In genomic region chr19:31312004-31312403, GRCh38 we compare ENCODE assay signal across 11 cellular contexts. TPM values are rescaled to one million over a fixed set of nuclear protein-coding genes. Genes with fewer than 3 reads are reported as not detected.
DNase-seq lines count a peak whose midpoint lies in the region; ATAC-seq and TF ChIP-seq lines count a peak whose summit lies in the region.
"Had no signal": no experiment of that assay in that cellular context is flagged by ENCODE, and none has a peak within 500 bp of the region (broad histone marks: within the 10 kb centered on the region; RNA-seq: fewer than 3 reads in every experiment).

No MANE protein-coding gene starts in this region.

- H3K36me3 Mint-ChIP-seq in activated T-helper 1 cell treated with anti-CD3 and anti-CD28 coated beads, Interleukin-12 subunit alpha, Interleukin-12 subunit beta, Interleukin-2, Interleukin-4 antibody, amounts not matched to agents 30 ng/mL and 10 ng/mL and 1 ng/mL, durations not matched to agents 14 hours and 24 hours and 36 hours (ENCODE audit: low read depth) = no peaks in the 10 kb centered on the region
- H3K36me3 Mint-ChIP-seq: natural killer cell treated with Interleukin-12 subunit alpha and Interleukin-12 subunit beta and Interleukin-15 and Interleukin-18, amount 100 ng/mL, for 72 hours had no signal

- no peak for TF ChIP-seq CTCF in mucosa of descending colon (IDR thresholded peaks at IDR 0.05)

- peak; percentile 14 for ATAC-seq in mucosa of descending colon
- ATAC-seq: natural killer cell treated with Interleukin-12 subunit alpha and Interleukin-12 subunit beta and Interleukin-15 and Interleukin-18, amount 100 ng/mL, for 72 hours had no signal

- H3K36me3 ChIP-seq in mucosa of descending colon (ENCODE audit: low read depth) = no peaks in the 10 kb centered on the region

- peak overlapping the region; percentile 48 for H3K27ac Mint-ChIP-seq in activated T-helper 1 cell treated with anti-CD3 and anti-CD28 coated beads, Interleukin-12 subunit alpha, Interleukin-12 subunit beta, Interleukin-2, Interleukin-4 antibody, amounts not matched to agents 30 ng/mL and 10 ng/mL and 1 ng/mL, durations not matched to agents 14 hours and 24 hours and 36 hours
- H3K27ac Mint-ChIP-seq: stimulated activated naive CD8-positive, alpha-beta T cell treated with anti-CD3 and anti-CD28 coated beads, Interleukin-15, Interleukin-2, amounts not matched to agents 100 ng/mL and 50 ng/mL, for 24 hours had no signal

- H3K9me3 ChIP-seq in mucosa of descending colon = no peaks in the 10 kb centered on the region

- peak; percentile 14 for DNase-seq in stimulated activated naive CD4-positive, alpha-beta T cell treated with Interleukin-2 at 50 U/mL for 16 hours (lab: John Stamatoyannopoulos, UW)
- DNase-seq in stimulated activated naive CD4-positive, alpha-beta T cell (lab: John Stamatoyannopoulos, UW) = no peak
- DNase-seq in activated T-helper 1 cell treated with anti-CD3 and anti-CD28 coated beads, Interleukin-12 subunit alpha, Interleukin-12 subunit beta, Interleukin-2, Interleukin-4 antibody, amounts not matched to agents 30 ng/mL and 10 ng/mL and 1 ng/mL, durations not matched to agents 14 hours and 24 hours and 36 hours (ENCODE audit: low spot score) = no peak
- DNase-seq in mucosa of descending colon (peak in 1 of 3 donors; percentile 21), NCI-H187 (lab: John Stamatoyannopoulos, UW) (no peak), RPMI8226 (no peak), dermis blood vessel endothelial cell (no peak), kidney tubule cell (ENCODE audit: low spot score) (no peak)
- DNase-seq: NCI-H748 treated with DMSO at 0.1 percent for 48 hours had no signal

- peaks cover 7% of the 10 kb centered on the region for H3K4me1 Mint-ChIP-seq in activated T-helper 1 cell treated with anti-CD3 and anti-CD28 coated beads, Interleukin-12 subunit alpha, Interleukin-12 subunit beta, Interleukin-2, Interleukin-4 antibody, amounts not matched to agents 30 ng/mL and 10 ng/mL and 1 ng/mL, durations not matched to agents 14 hours and 24 hours and 36 hours (ENCODE audit: low read depth)

- H3K9me3 Mint-ChIP-seq in activated T-helper 1 cell treated with anti-CD3 and anti-CD28 coated beads, Interleukin-12 subunit alpha, Interleukin-12 subunit beta, Interleukin-2, Interleukin-4 antibody, amounts not matched to agents 30 ng/mL and 10 ng/mL and 1 ng/mL, durations not matched to agents 14 hours and 24 hours and 36 hours = no peaks in the 10 kb centered on the region
- H3K9me3 Mint-ChIP-seq: natural killer cell treated with Interleukin-12 subunit alpha and Interleukin-12 subunit beta and Interleukin-15 and Interleukin-18, amount 100 ng/mL, for 72 hours; stimulated activated naive CD8-positive, alpha-beta T cell treated with anti-CD3 and anti-CD28 coated beads, Interleukin-15, Interleukin-2, amounts not matched to agents 100 ng/mL and 50 ng/mL, for 24 hours had no signal

- H3K4me3 ChIP-seq in mucosa of descending colon = no peak overlapping the region

- H3K4me1 ChIP-seq in mucosa of descending colon (ENCODE audit: low read depth) = no peaks in the 10 kb centered on the region

- H3K4me3 Mint-ChIP-seq in activated T-helper 1 cell treated with anti-CD3 and anti-CD28 coated beads, Interleukin-12 subunit alpha, Interleukin-12 subunit beta, Interleukin-2, Interleukin-4 antibody, amounts not matched to agents 30 ng/mL and 10 ng/mL and 1 ng/mL, durations not matched to agents 14 hours and 24 hours and 36 hours = no peak overlapping the region
- H3K4me3 Mint-ChIP-seq: natural killer cell treated with Interleukin-12 subunit alpha and Interleukin-12 subunit beta and Interleukin-15 and Interleukin-18, amount 100 ng/mL, for 72 hours; stimulated activated naive CD8-positive, alpha-beta T cell treated with anti-CD3 and anti-CD28 coated beads, Interleukin-15, Interleukin-2, amounts not matched to agents 100 ng/mL and 50 ng/mL, for 24 hours had no signal

- intact Hi-C loops in activated T-helper 1 cell treated with anti-CD3 and anti-CD28 coated beads, Interleukin-12 subunit alpha, Interleukin-12 subunit beta, Interleukin-2, Interleukin-4 antibody, amounts not matched to agents 30 ng/mL and 10 ng/mL and 1 ng/mL, durations not matched to agents 14 hours and 24 hours and 36 hours (cut with micrococcal nuclease) = no loop called here
- intact Hi-C loops in mucosa of descending colon (cut with DNase I, micrococcal nuclease) = no loop called here

- no peaks in the 10 kb centered on the region for H3K27me3 Mint-ChIP-seq in activated T-helper 1 cell treated with anti-CD3 and anti-CD28 coated beads, Interleukin-12 subunit alpha, Interleukin-12 subunit beta, Interleukin-2, Interleukin-4 antibody, amounts not matched to agents 30 ng/mL and 10 ng/mL and 1 ng/mL, durations not matched to agents 14 hours and 24 hours and 36 hours (ENCODE audit: insufficient read depth)

RNA-seq across cellular contexts. Expression of gene TSHZ3, which starts 37.2 kb away (rescaled TPM):
- total RNA-seq in activated T-helper 1 cell treated with anti-CD3 and anti-CD28 coated beads, Interleukin-12 subunit alpha, Interleukin-12 subunit beta, Interleukin-2, Interleukin-4 antibody, amounts not matched to agents 30 ng/mL and 10 ng/mL and 1 ng/mL, durations not matched to agents 14 hours and 24 hours and 36 hours = 1.5 and 2.0 TPM in 2 replicates
- total RNA-seq in mucosa of descending colon = 10 to 100 TPM in 1 of 3 donors, 1 to 10 TPM in 2; 1.6 to 32.1 (median 5.2) TPM
- total RNA-seq in dermis blood vessel endothelial cell = 0.88 and 3.2 TPM in 2 replicates
